In genomic region chr3:11717301-11717700, GRCh38 we compare ENCODE assay signal across 10 cellular contexts.
DNase-seq lines count a peak whose midpoint lies in the region; ATAC-seq and TF ChIP-seq lines count a peak whose summit lies in the region.
"Had no signal": no experiment of that assay in that cellular context is flagged by ENCODE, and none has a peak within 500 bp of the region (broad histone marks: within the 10 kb centered on the region; RNA-seq: fewer than 3 reads in every experiment).

No MANE protein-coding gene starts in this region.

- H3K4me1 Mint-ChIP-seq in CD8-positive, alpha-beta memory T cell: peaks cover 21 to 45% (median 32%) of the 10 kb centered on the region in 3 donors

- H3K9me3 ChIP-seq in SJCRH30 (replicated peaks) (no peaks in the 10 kb centered on the region), spleen (no peaks in the 10 kb centered on the region)
- H3K9me3 ChIP-seq in CD8-positive, alpha-beta memory T cell (ENCODE audit: low read length): no peaks in the 10 kb centered on the region
- H3K9me3 ChIP-seq: ovary had no signal

- TF ChIP-seq CTCF in foreskin keratinocyte (conservative IDR thresholded peaks at IDR 0.05) (peak; percentile 5), spleen (IDR thresholded peaks at IDR 0.05 in 8 of 11, conservative IDR thresholded peaks at IDR 0.05 in 3 of 11) (no peak)

- DNase-seq in GM03348 (ENCODE audit: low spot score) (peak; percentile 42), SJCRH30 (no peak), foreskin keratinocyte (peak in 1 of 2 donors; percentile 17), spleen (no peak), NOMO-1 (lab: John Stamatoyannopoulos, UW; ENCODE audit: unreplicated experiment in 2 of 2) (no peak), dedifferentiated amniotic fluid mesenchymal stem cell (ENCODE audit: extremely low spot score) (no peak)
- no peak for DNase-seq in CD8-positive, alpha-beta memory T cell
- DNase-seq: hippocampal formation had no signal

- no peak overlapping the region for H3K27ac ChIP-seq in SJCRH30
- peak overlapping the region; percentile 85 for H3K27ac ChIP-seq in foreskin keratinocyte
- H3K27ac ChIP-seq in spleen: peak overlapping the region in 7 of 8 donors; percentile 84 to 96 (median 91)
- H3K27ac ChIP-seq in CD8-positive, alpha-beta memory T cell (ENCODE audit: low read depth, low read length): no peak overlapping the region

- peaks cover 0 to 2% of the 10 kb centered on the region in 2 donors for H3K27me3 Mint-ChIP-seq in CD8-positive, alpha-beta memory T cell

- ATAC-seq in foreskin keratinocyte: no peak
- no peak for ATAC-seq in GM18870 (IDR thresholded peaks at IDR 0.05; ENCODE audit: unreplicated experiment)

- TF ChIP-seq POLR2A in spleen (IDR thresholded peaks at IDR 0.05): no peak

- peak overlapping the region in 1 of 7 donors; percentile 16 for H3K4me3 Mint-ChIP-seq in CD8-positive, alpha-beta memory T cell

- H3K4me3 ChIP-seq in SJCRH30: peak overlapping the region; percentile 86; the same call in 1 of the 2 replicates
- peak overlapping the region in 1 of 8 donors; percentile 96 for H3K4me3 ChIP-seq in spleen
- H3K4me3 ChIP-seq in CD8-positive, alpha-beta memory T cell (ENCODE audit: low read length): no peak overlapping the region

- peaks cover 0 to 9% (median 0%) of the 10 kb centered on the region in 3 donors for H3K36me3 Mint-ChIP-seq in CD8-positive, alpha-beta memory T cell

- H3K27me3 ChIP-seq in SJCRH30 (no peaks in the 10 kb centered on the region), foreskin keratinocyte (no peaks in the 10 kb centered on the region), spleen (replicated peaks in 1 of 7) (peaks cover 0 to 22% (median 0%) of the 10 kb centered on the region in 7 donors)
- H3K27me3 ChIP-seq in CD8-positive, alpha-beta memory T cell (ENCODE audit: insufficient read depth, low read length, poor library complexity, severe bottlenecking): no peaks in the 10 kb centered on the region
- H3K27me3 ChIP-seq: ovary had no signal

- WGBS in spleen, 5 donors: 59 to 78% (median 71%) methylated on average over 6 of the region's 6 CpGs

- intact Hi-C loops in spleen (cut with DNase I; ENCODE audit: low total_unique reads): no loop called here

- CTCF ChIA-PET in CD8-positive, alpha-beta memory T cell (lab: Charles Lee): no interaction called here

- H3K9me3 Mint-ChIP-seq in CD8-positive, alpha-beta memory T cell: no peaks in the 10 kb centered on the region

- POLR2A ChIA-PET in CD8-positive, alpha-beta memory T cell (lab: Charles Lee): interaction anchor here (0.6 to 0.7 kb wide), 3 partner anchors 72 to 1169 kb away, joined by 3 to 4 read pairs (median 3); no protein-coding TSS in a partner anchor

- H3K36me3 ChIP-seq in SJCRH30 (no peaks in the 10 kb centered on the region), spleen (no peaks in the 10 kb centered on the region)
- no peaks in the 10 kb centered on the region for H3K36me3 ChIP-seq in CD8-positive, alpha-beta memory T cell (ENCODE audit: insufficient read depth, low read length)
- H3K36me3 ChIP-seq: ovary had no signal

- H3K4me1 ChIP-seq in SJCRH30: peaks cover 5% of the 10 kb centered on the region
- peaks cover 31% of the 10 kb centered on the region for H3K4me1 ChIP-seq in foreskin keratinocyte
- peaks cover 0 to 46% (median 34%) of the 10 kb centered on the region in 6 donors for H3K4me1 ChIP-seq in spleen
- H3K4me1 ChIP-seq in CD8-positive, alpha-beta memory T cell (ENCODE audit: insufficient read depth, low read length): peaks cover 5% of the 10 kb centered on the region

- peak overlapping the region in 2 of 8 donors; percentile 32 to 34 for H3K27ac Mint-ChIP-seq in CD8-positive, alpha-beta memory T cell

Comparison
In these comparisons a context has a peak if more than half of its experiments do, and no peak if none do; other contexts are left out.
1. H3K27ac ChIP-seq: peak in foreskin keratinocyte (single experiment) and spleen (7 of 8); none in SJCRH30 (single experiment) and CD8-positive, alpha-beta memory T cell (single experiment).